ENCODE assay signal across 17 cellular contexts in genomic region chr7:51031216-51031615, GRCh38.
"Had no signal": no experiment of that assay in that cellular context is flagged by ENCODE, and none has a peak within 500 bp of the region (broad histone marks: within the 10 kb centered on the region; RNA-seq: fewer than 3 reads in every experiment).

No MANE protein-coding gene starts in this region.

- H3K4me1 ChIP-seq: colonic mucosa had no signal

- H3K27ac Mint-ChIP-seq: naive B cell had no signal

- H3K9me3 Mint-ChIP-seq: naive B cell had no signal

- H3K36me3 ChIP-seq: colonic mucosa, heart left ventricle, left ventricle myocardium inferior, right atrium auricular region, sigmoid colon had no signal

- H3K9me3 ChIP-seq: colonic mucosa, heart left ventricle, left ventricle myocardium inferior, lower lobe of right lung, right atrium auricular region, sigmoid colon, tibial artery, upper lobe of left lung had no signal

- H3K4me3 Mint-ChIP-seq: naive B cell had no signal

- H3K27ac ChIP-seq: colonic mucosa, heart left ventricle, left ventricle myocardium inferior, lower lobe of right lung, right atrium auricular region, sigmoid colon, skin epidermis, tibial artery, upper lobe of left lung had no signal

- H3K36me3 Mint-ChIP-seq: naive B cell had no signal

- H3K4me1 Mint-ChIP-seq: naive B cell had no signal

- H3K27me3 Mint-ChIP-seq: naive B cell had no signal

- H3K27me3 ChIP-seq: colonic mucosa, heart left ventricle, right atrium auricular region, sigmoid colon, tibial artery, upper lobe of left lung had no signal

- H3K4me3 ChIP-seq: colonic mucosa, heart left ventricle, left ventricle myocardium inferior, lower lobe of right lung, right atrium auricular region, sigmoid colon, skin epidermis, tibial artery, upper lobe of left lung had no signal

- ATAC-seq: heart left ventricle, lower lobe of right lung had no signal

- DNase-seq: colonic mucosa; effector CD8-positive, alpha-beta T cell; foreskin melanocyte; heart left ventricle; hippocampal formation; kidney glomerular epithelial cell; left ventricle myocardium inferior; lower lobe of right lung; mesendoderm; naive B cell; sigmoid colon; stimulated activated CD4-positive, alpha-beta T cell treated with anti-CD3 and anti-CD28 coated beads, Interleukin-12 subunit alpha, Interleukin-12 subunit beta, amount 100 ng/mL, for 4 hours; stimulated activated naive CD4-positive, alpha-beta T cell treated with Interleukin-2 at 50 U/mL for 16 hours; tibial artery; upper lobe of left lung had no signal
